Comparison of ENCODE assay signal across 11 cellular contexts in genomic region chr12:114360485-114360884, GRCh38. TPM values are rescaled to one million over a fixed set of nuclear protein-coding genes. Genes with fewer than 3 reads are reported as not detected.
"Had no signal": no experiment of that assay in that cellular context is flagged by ENCODE, and none has a peak within 500 bp of the region (broad histone marks: within the 10 kb centered on the region; RNA-seq: fewer than 3 reads in every experiment).

No MANE protein-coding gene starts in this region.

- FAIRE-seq: HepG2 had no signal

- H3K4me3 ChIP-seq: GM23248, HAP-1 had no signal

- H3K27ac ChIP-seq: GM23248, HL-60, KMS-11 had no signal

- DNase-seq: GM23248, GOT3, H7, Karpas-422, KBM-7 had no signal

- H3K9me3 ChIP-seq: HAP-1 had no signal

- H3K4me2 ChIP-seq: KMS-11 had no signal

- H3K4me1 ChIP-seq: HAP-1 had no signal

- H3K9ac ChIP-seq: GM23248, KMS-11 had no signal

- H2AFZ ChIP-seq: GM23248 had no signal

- ATAC-seq: HCT116, HepG2 had no signal

RNA-seq across cellular contexts. Expression of gene TBX5, which starts 45.5 kb away (rescaled TPM):
- total RNA-seq: H4, H7, HepG2 had no signal
- polyA plus RNA-seq: HepG2 had no signal
